ENCODE assay signal across 10 cellular contexts in the genomic region with DNA sequence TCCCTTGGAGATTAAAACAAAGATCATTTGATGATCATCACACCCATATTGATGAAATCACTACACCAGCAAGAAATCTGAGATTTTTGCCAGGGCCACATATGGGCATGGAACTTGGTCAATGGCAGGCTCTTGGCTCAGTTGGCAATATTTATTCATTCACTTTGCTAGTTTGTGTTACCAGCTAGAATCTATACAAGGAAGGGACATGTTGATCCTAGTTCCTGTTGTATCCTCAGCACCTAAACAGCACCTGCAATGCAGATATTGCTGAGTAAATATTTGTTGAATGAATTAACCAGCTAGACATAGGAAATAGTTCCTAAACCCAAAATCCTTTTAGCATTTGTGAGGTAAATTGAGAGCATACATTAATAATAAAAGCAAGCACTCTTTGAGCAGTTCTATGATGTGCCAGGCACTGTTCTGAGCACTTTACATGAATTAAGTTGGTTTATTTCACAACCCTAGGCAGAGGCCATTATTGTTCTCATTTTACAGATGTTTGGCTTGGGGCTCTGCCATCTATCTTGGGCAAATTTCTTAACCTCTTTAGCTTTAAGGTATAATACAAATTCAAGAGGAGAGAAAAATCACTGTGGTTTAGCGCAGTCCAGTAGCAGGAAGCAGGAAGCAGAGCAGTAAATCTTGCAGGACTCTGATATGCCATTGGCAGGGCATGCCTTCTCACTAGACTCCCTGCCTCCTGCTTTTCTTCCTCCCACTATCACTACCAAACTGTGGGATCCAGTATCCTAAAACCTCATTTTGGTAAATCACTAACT. TPM values are rescaled to one million over a fixed set of nuclear protein-coding genes. Genes with fewer than 3 reads are reported as not detected.
DNase-seq lines count a peak whose midpoint lies in the region; TF ChIP-seq lines count a peak whose summit lies in the region.
"Had no signal": no experiment of that assay in that cellular context is flagged by ENCODE, and none has a peak within 500 bp of the region (broad histone marks: within the 10 kb centered on the region; RNA-seq: fewer than 3 reads in every experiment).

No MANE protein-coding gene starts in this region.

- peaks cover 30% of the 10 kb centered on the region for H3K4me1 Mint-ChIP-seq in activated CD4-positive, alpha-beta T cell treated with anti-CD3 and anti-CD28 coated beads, Interleukin-2, amount 10 ng/mL, durations not matched to agents 24 days and 14 days

- no peak for TF ChIP-seq EP300 in stomach (IDR thresholded peaks at IDR 0.05)

- WGBS in stomach, 5 donors: 13 to 50% (median 32%) methylated on average over 1 of the region's 1 CpG

- no peaks in the 10 kb centered on the region for H3K9me3 ChIP-seq in SK-N-MC (ENCODE audit: low read depth, low read length)
- no peaks in the 10 kb centered on the region for H3K9me3 ChIP-seq in stomach

- no peak overlapping the region for H3K27ac ChIP-seq in SK-N-MC
- peak overlapping the region; percentile 23 to 93 (median 92) for H3K27ac ChIP-seq in stomach

- no peak for DNase-seq in activated CD4-positive, alpha-beta T cell treated with anti-CD3 and anti-CD28 coated beads, Interleukin-2, amount 10 ng/mL, durations not matched to agents 24 days and 14 days
- DNase-seq in activated CD4-positive, alpha-beta T cell treated with anti-CD3 and anti-CD28 coated beads for 4 hours: no peak
- DNase-seq in SK-N-MC (ENCODE audit: low read depth, low spot score): no peak
- peak; percentile 20 for DNase-seq in fibroblast of villous mesenchyme (ENCODE audit: low read depth)
- no peak for DNase-seq in stomach
- no peak for DNase-seq in midbrain (lab: John Stamatoyannopoulos, UW)
- no peak for DNase-seq in NCI-H82 (lab: John Stamatoyannopoulos, UW)
- DNase-seq in NCI-H524 treated with DMSO at 0.1 percent for 48 hours (lab: John Stamatoyannopoulos, UW): no peak
- DNase-seq: effector memory CD4-positive, alpha-beta T cell had no signal

- H3K4me3 ChIP-seq in SK-N-MC (peak overlapping the region; percentile 93), fibroblast of villous mesenchyme (ENCODE audit: low read depth, low read length) (peak overlapping the region; percentile 78), stomach (peak overlapping the region; percentile 61 to 75 (median 68))

- no peak for TF ChIP-seq CTCF in fibroblast of villous mesenchyme (IDR thresholded peaks at IDR 0.05; ENCODE audit: insufficient read depth, low read depth, low read length)
- TF ChIP-seq CTCF in stomach (IDR thresholded peaks at IDR 0.05): no peak

- H3K36me3 ChIP-seq in SK-N-MC (ENCODE audit: insufficient read depth, low read length) (no peaks in the 10 kb centered on the region), stomach (peaks cover 17 to 40% (median 38%) of the 10 kb centered on the region in 4 donors)

- no peaks in the 10 kb centered on the region for H3K27me3 ChIP-seq in stomach

- H3K36me3 Mint-ChIP-seq in activated CD4-positive, alpha-beta T cell treated with anti-CD3 and anti-CD28 coated beads, Interleukin-2, amount 10 ng/mL, durations not matched to agents 24 days and 14 days (ENCODE audit: low read depth): peaks cover 18% of the 10 kb centered on the region

- no peaks in the 10 kb centered on the region for H3K27me3 Mint-ChIP-seq in activated CD4-positive, alpha-beta T cell treated with anti-CD3 and anti-CD28 coated beads, Interleukin-2, amount 10 ng/mL, durations not matched to agents 24 days and 14 days

- H3K4me1 ChIP-seq in stomach: peaks cover 18 to 37% (median 26%) of the 10 kb centered on the region in 4 donors

- H3K9me3 Mint-ChIP-seq in activated CD4-positive, alpha-beta T cell treated with anti-CD3 and anti-CD28 coated beads, Interleukin-2, amount 10 ng/mL, durations not matched to agents 24 days and 14 days: peaks cover 5% of the 10 kb centered on the region

- no peak for TF ChIP-seq POLR2A in stomach (IDR thresholded peaks at IDR 0.05)

- peak overlapping the region; percentile 91 for H3K27ac Mint-ChIP-seq in activated CD4-positive, alpha-beta T cell treated with anti-CD3 and anti-CD28 coated beads, Interleukin-2, amount 10 ng/mL, durations not matched to agents 24 days and 14 days

- intact Hi-C loops in activated CD4-positive, alpha-beta T cell treated with anti-CD3 and anti-CD28 coated beads, Interleukin-2, amount 10 ng/mL, durations not matched to agents 24 days and 14 days (cut with micrococcal nuclease): loop anchor here (5.0 kb wide), 2 partner anchors 214 to 1081 kb away; a partner anchor contains a TSS
- intact Hi-C loops in stomach (cut with DNase I; ENCODE audit: low total_unique reads): no loop called here

- H3K9ac ChIP-seq in SK-N-MC (ENCODE audit: insufficient read length): no peak overlapping the region

- H3K4me3 Mint-ChIP-seq in activated CD4-positive, alpha-beta T cell treated with anti-CD3 and anti-CD28 coated beads, Interleukin-2, amount 10 ng/mL, durations not matched to agents 24 days and 14 days: peak overlapping the region; percentile 89

RNA-seq across cellular contexts. Expression of a gene that starts 1.6 kb away (rescaled TPM):
- 8.7 and 11.3 TPM in 2 replicates for total RNA-seq in activated CD4-positive, alpha-beta T cell treated with anti-CD3 and anti-CD28 coated beads, Interleukin-2, amount 10 ng/mL, durations not matched to agents 24 days and 14 days
- total RNA-seq in fibroblast of villous mesenchyme (9.3 and 12.1 TPM in 2 replicates), stomach (10 to 100 TPM in 3 of 5 donors, 1 to 10 TPM in 1, not detected in 1; 4.5 to 32.0 (median 16.8) TPM)
- polyA plus RNA-seq in stomach: 10 to 100 TPM in 1 of 3 donors, 1 to 10 TPM in 2; 6.5 to 12.1 (median 7.0) TPM

RNA-seq across cellular contexts. Expression of a gene that starts 12.6 kb away (rescaled TPM):
- not detected in 2 replicates for total RNA-seq in activated CD4-positive, alpha-beta T cell treated with anti-CD3 and anti-CD28 coated beads, Interleukin-2, amount 10 ng/mL, durations not matched to agents 24 days and 14 days
- total RNA-seq in fibroblast of villous mesenchyme: under 0.01 TPM in 1 of 2 replicates, not detected in the other
- total RNA-seq in stomach: not detected
- not detected for polyA plus RNA-seq in stomach
- total RNA-seq: Daoy had no signal

RNA-seq across cellular contexts. Expression of a gene that starts 24.9 kb away (rescaled TPM):
- total RNA-seq in activated CD4-positive, alpha-beta T cell treated with anti-CD3 and anti-CD28 coated beads, Interleukin-2, amount 10 ng/mL, durations not matched to agents 24 days and 14 days: not detected in 2 replicates
- total RNA-seq in fibroblast of villous mesenchyme: not detected in 2 replicates
- total RNA-seq in stomach: not detected
- not detected for polyA plus RNA-seq in stomach
- total RNA-seq: Daoy had no signal

RNA-seq across cellular contexts. Expression of a gene that starts 30.9 kb away (rescaled TPM):
- total RNA-seq in activated CD4-positive, alpha-beta T cell treated with anti-CD3 and anti-CD28 coated beads, Interleukin-2, amount 10 ng/mL, durations not matched to agents 24 days and 14 days: not detected in 2 replicates
- total RNA-seq in fibroblast of villous mesenchyme (not detected in 2 replicates), stomach (not detected)
- polyA plus RNA-seq in stomach: not detected
- total RNA-seq: Daoy had no signal

RNA-seq across cellular contexts. Expression of a gene that starts 37.4 kb away (rescaled TPM):
- not detected in 2 replicates for total RNA-seq in activated CD4-positive, alpha-beta T cell treated with anti-CD3 and anti-CD28 coated beads, Interleukin-2, amount 10 ng/mL, durations not matched to agents 24 days and 14 days
- total RNA-seq in fibroblast of villous mesenchyme (not detected in 2 replicates), stomach (1 to 10 TPM in 2 of 5 donors, not detected in 3; 1.5 to 2.5 TPM)
- polyA plus RNA-seq in stomach: under 1 TPM in 2 of 3 donors, not detected in 1; 0.18 to 0.25 TPM
- total RNA-seq: Daoy had no signal
